ENCODE assay signal across 21 cellular contexts in the genomic region with DNA sequence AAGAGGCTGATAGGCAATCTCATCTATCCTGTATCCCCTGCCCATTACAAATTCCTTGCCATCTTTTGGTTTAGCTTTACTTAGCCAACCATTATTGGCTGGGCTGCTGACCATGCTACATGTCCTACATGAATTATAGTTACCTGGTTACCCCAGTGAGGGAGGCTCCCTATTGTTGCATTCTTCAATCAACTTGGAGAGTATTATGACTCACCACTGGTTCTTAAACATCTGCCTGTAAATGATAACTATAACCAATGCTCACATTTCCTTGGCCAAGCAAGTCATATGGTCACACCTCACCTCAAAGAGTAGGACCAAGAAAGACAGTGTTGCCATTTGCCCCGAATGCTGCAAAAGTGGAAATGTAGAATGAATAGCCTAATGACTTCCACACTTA.
"Had no signal": no experiment of that assay in that cellular context is flagged by ENCODE, and none has a peak within 500 bp of the region (broad histone marks: within the 10 kb centered on the region; RNA-seq: fewer than 3 reads in every experiment).

No MANE protein-coding gene starts in this region.

- ATAC-seq: esophagus mucosa; gastroesophageal sphincter; left lobe of liver; mucosa of descending colon; naive thymus-derived CD8-positive, alpha-beta T cell; stimulated activated naive B cell treated with anti-CD40 and anti-IgM and Interleukin-4, amounts not matched to agents 10 μg/mL and 1 μg/mL and 100 μg/mL, for 72 hours; stimulated activated naive CD8-positive, alpha-beta T cell treated with anti-CD3 and anti-CD28 coated beads, Interleukin-15, amount 100 ng/mL, for 72 hours; upper lobe of right lung had no signal

- H3K27me3 ChIP-seq: dorsolateral prefrontal cortex, gastroesophageal sphincter, neutrophil, right atrium auricular region, sigmoid colon, testis, tibial nerve, upper lobe of right lung had no signal

- H3K4me3 ChIP-seq: dorsolateral prefrontal cortex, gastroesophageal sphincter, mucosa of descending colon, right atrium auricular region, sigmoid colon, skin epidermis, testis, tibial nerve, upper lobe of right lung had no signal

- H3K9me3 ChIP-seq: testis had no signal

- H3K27ac ChIP-seq: dorsolateral prefrontal cortex, gastroesophageal sphincter, neutrophil, right atrium auricular region, sigmoid colon, skin epidermis, testis, tibial nerve, upper lobe of right lung had no signal

- DNase-seq: cortex of kidney; dorsolateral prefrontal cortex; effector CD8-positive, alpha-beta T cell; immature natural killer cell; mucosa of descending colon; naive thymus-derived CD8-positive, alpha-beta T cell; posterior cingulate gyrus; sigmoid colon; stimulated activated CD4-positive, alpha-beta T cell treated with anti-CD3 and anti-CD28 coated beads, Interleukin-2, amount 100 ng/mL, for 24 hours; stimulated activated CD4-positive, alpha-beta T cell treated with anti-CD3 and anti-CD28 coated beads, Interleukin-4, amount 100 ng/mL, for 4 hours; stimulated activated naive B cell treated with anti-CD40 and anti-IgM and Interleukin-4, amounts not matched to agents 10 μg/mL and 1 μg/mL and 100 μg/mL, for 72 hours; stimulated activated naive CD8-positive, alpha-beta T cell treated with anti-CD3 and anti-CD28 coated beads, Interleukin-15, amount 100 ng/mL, for 72 hours; testis; upper lobe of right lung had no signal

- H3K4me1 ChIP-seq: gastroesophageal sphincter, right atrium auricular region, sigmoid colon, testis, tibial nerve, upper lobe of right lung had no signal

- H3K36me3 ChIP-seq: gastroesophageal sphincter, neutrophil, right atrium auricular region, sigmoid colon, tibial nerve, upper lobe of right lung had no signal
